Comparison of ENCODE assay signal across 1 cellular context in genomic region chr9:3526166-3526902, GRCh38.
A peak's percentile ranks its signal among the peaks of the same experiment; 100 is the strongest.
TF ChIP-seq lines count a peak whose summit lies in the region.

No MANE protein-coding gene starts in this region.

TF ChIP-seq in H1, 55 proteins besides CTCF, POLR2A, EP300 and RAD21 (continued from another document):
- no peak for TF ChIP-seq NANOG (IDR thresholded peaks at IDR 0.05; ENCODE audit: insufficient read depth, low read depth, low read length, poor library complexity, severe bottlenecking)
- no peak for TF ChIP-seq RFX5 (IDR thresholded peaks at IDR 0.05; ENCODE audit: borderline replicate concordance, low read depth, low read length)
- no peak for TF ChIP-seq RXRA (IDR thresholded peaks at IDR 0.05; ENCODE audit: insufficient read depth, low read depth, low read length)
- TF ChIP-seq POU5F1 (IDR thresholded peaks at IDR 0.05; ENCODE audit: low read depth, low read length): no peak
- TF ChIP-seq USF2 (IDR thresholded peaks at IDR 0.05; ENCODE audit: low read length): no peak
- TF ChIP-seq NRF1 (IDR thresholded peaks at IDR 0.05; ENCODE audit: low read depth, low read length): no peak
- no peak for TF ChIP-seq ATF2 (IDR thresholded peaks at IDR 0.05; ENCODE audit: low read length)
- peak; percentile 92 for TF ChIP-seq YY1 (IDR thresholded peaks at IDR 0.05; ENCODE audit: low read depth, low read length)
- peak; percentile 95 for TF ChIP-seq ASH2L (IDR thresholded peaks at IDR 0.05; ENCODE audit: low read length)
- no peak; the same call in 1 of the 2 replicates for TF ChIP-seq E2F6 (IDR thresholded peaks at IDR 0.05)
- TF ChIP-seq SIN3A (conservative IDR thresholded peaks at IDR 0.05 in 1 of 2, IDR thresholded peaks at IDR 0.05 in 1 of 2; ENCODE audit: low read depth in 1 of 2, low read length in 2 of 2): peak in 1 of 2 experiments; percentile 69; a peak in 1 of 4 replicates
- no peak; the same call in 1 of the 2 replicates for TF ChIP-seq JUND (IDR thresholded peaks at IDR 0.05; ENCODE audit: low read length)
- 0 out of 2 replicates have a peak, but pooled peaks have one; percentile 6 for TF ChIP-seq CHD2 (IDR thresholded peaks at IDR 0.05; ENCODE audit: low read length)
- TF ChIP-seq SRF (IDR thresholded peaks at IDR 0.05; ENCODE audit: low read depth, low read length): no peak
- no peak for TF ChIP-seq KDM5A (IDR thresholded peaks at IDR 0.05; ENCODE audit: low read length)
- TF ChIP-seq CBX5 (IDR thresholded peaks at IDR 0.05; ENCODE audit: low read depth, low read length): no peak
- TF ChIP-seq SP2 (IDR thresholded peaks at IDR 0.05; ENCODE audit: low read length): no peak
- no peak for TF ChIP-seq CEBPB (IDR thresholded peaks at IDR 0.05; ENCODE audit: low read depth, low read length)
- TF ChIP-seq RNF2 (IDR thresholded peaks at IDR 0.05; ENCODE audit: borderline replicate concordance, low read depth, low read length, missing control alignments, poor library complexity, severe bottlenecking): no peak
- 0 out of 2 replicates have a peak, but pooled peaks have one; percentile 65 for TF ChIP-seq GTF2F1 (IDR thresholded peaks at IDR 0.05; ENCODE audit: borderline replicate concordance, low read depth, low read length)
- no peak for TF ChIP-seq TEAD4 (IDR thresholded peaks at IDR 0.05; ENCODE audit: low read depth, low read length)
- 0 out of 2 replicates have a peak, but pooled peaks have one; percentile 17 for TF ChIP-seq SP1 (IDR thresholded peaks at IDR 0.05; ENCODE audit: low read depth, low read length)
- TF ChIP-seq EZH2 (IDR thresholded peaks at IDR 0.05; ENCODE audit: low read depth, low read length, severe bottlenecking): no peak
- TF ChIP-seq MAX (IDR thresholded peaks at IDR 0.05): peak; percentile 75
- TF ChIP-seq BCL11A (IDR thresholded peaks at IDR 0.05; ENCODE audit: low read depth in 2 of 2, low read length in 2 of 2): no peak
- no peak for TF ChIP-seq ZNF274 (IDR thresholded peaks at IDR 0.05; ENCODE audit: borderline replicate concordance, extremely low read depth, low read length)
- peak; percentile 98 for TF ChIP-seq PHF8 (conservative IDR thresholded peaks at IDR 0.05; ENCODE audit: low read depth, low read length)
- no peak for TF ChIP-seq BRCA1 (IDR thresholded peaks at IDR 0.05; ENCODE audit: low read depth, low read length)
- TF ChIP-seq CREB1 (IDR thresholded peaks at IDR 0.05): peak; percentile 28; the same call in 1 of the 2 replicates
- TF ChIP-seq EGR1 (IDR thresholded peaks at IDR 0.05; ENCODE audit: borderline replicate concordance, low read depth, low read length): peak; percentile 96
- no peak for TF ChIP-seq CBX8 (IDR thresholded peaks at IDR 0.05; ENCODE audit: borderline replicate concordance, low read depth, low read length)
- peak; percentile 93 for TF ChIP-seq TAF1 (IDR thresholded peaks at IDR 0.05; ENCODE audit: low read depth, low read length)
- no peak for TF ChIP-seq CHD7 (IDR thresholded peaks at IDR 0.05; ENCODE audit: insufficient replicate concordance, low read length)
- TF ChIP-seq HDAC2 (IDR thresholded peaks at IDR 0.05; ENCODE audit: borderline replicate concordance in 1 of 2, low read depth in 2 of 2, low read length in 2 of 2): peak in 1 of 2 experiments; percentile 65; a peak in 2 of 4 replicates
- no peak for TF ChIP-seq KDM1A (IDR thresholded peaks at IDR 0.05; ENCODE audit: borderline replicate concordance, low read length)
- TF ChIP-seq CTBP2 (IDR thresholded peaks at IDR 0.05; ENCODE audit: borderline replicate concordance, insufficient read depth, insufficient read length, low read length): no peak
- TF ChIP-seq FOSL1 (IDR thresholded peaks at IDR 0.05; ENCODE audit: insufficient read depth, low read depth, low read length): no peak
- TF ChIP-seq SP4 (IDR thresholded peaks at IDR 0.05; ENCODE audit: low read length): no peak
- peak; percentile 76 for TF ChIP-seq BACH1 (IDR thresholded peaks at IDR 0.05; ENCODE audit: low read length)
- TF ChIP-seq JUN (IDR thresholded peaks at IDR 0.05; ENCODE audit: low read depth, low read length): no peak
- TF ChIP-seq CHD1 (IDR thresholded peaks at IDR 0.05; ENCODE audit: low read depth, low read length): peak; percentile 64
- TF ChIP-seq HDAC6 (IDR thresholded peaks at IDR 0.05; ENCODE audit: low read depth, low read length): no peak
- TF ChIP-seq TBP (IDR thresholded peaks at IDR 0.05; ENCODE audit: low read depth, low read length): peak; percentile 74; the same call in 1 of the 2 replicates
- no peak for TF ChIP-seq SAP30 (IDR thresholded peaks at IDR 0.05; ENCODE audit: insufficient read depth, insufficient replicate concordance, low read length)
- no peak for TF ChIP-seq ATF3 (IDR thresholded peaks at IDR 0.05; ENCODE audit: insufficient read depth, low read depth, low read length)
- TF ChIP-seq KDM4A (IDR thresholded peaks at IDR 0.05; ENCODE audit: low read depth, low read length, severe bottlenecking): peak; percentile 56
- peak; percentile 79 for TF ChIP-seq TAF7 (optimal IDR thresholded peaks at IDR 0.05; ENCODE audit: borderline replicate concordance, low read depth, low read length)
TF ChIP-seq in H1: peak in this region for 19.
